Comparison of ENCODE assay signal across 8 cellular contexts in the genomic region with DNA sequence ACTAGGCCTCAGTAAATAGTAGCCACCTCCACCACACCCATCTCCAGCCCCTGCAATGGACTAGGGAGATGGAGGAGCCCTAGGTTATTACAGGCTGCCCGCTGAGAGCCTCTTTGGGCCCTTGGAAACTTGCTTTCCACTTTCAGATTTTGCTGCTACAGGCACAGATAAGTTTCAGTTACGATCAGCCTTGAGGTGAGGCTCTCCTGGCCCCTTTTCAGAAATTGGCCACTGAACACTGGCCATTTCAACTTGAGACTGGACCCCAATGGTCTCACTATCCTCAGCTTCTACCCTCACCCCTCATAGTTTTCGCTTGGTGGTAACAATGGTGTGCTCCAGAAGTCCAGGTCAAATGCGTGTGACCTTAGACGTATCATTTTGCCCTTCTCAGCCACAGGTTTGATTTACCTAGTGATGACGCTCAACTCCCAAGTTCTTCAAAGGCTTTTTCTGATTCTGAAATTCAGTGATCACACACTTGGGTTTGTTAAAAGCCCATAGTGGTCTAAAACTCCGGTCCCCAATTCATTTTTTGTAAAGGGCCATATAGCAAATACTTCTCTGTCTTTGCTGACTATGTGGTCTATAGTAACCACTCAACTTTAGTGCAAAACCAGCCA. TPM values are rescaled to one million over a fixed set of nuclear protein-coding genes. Genes with fewer than 3 reads are reported as not detected.
DNase-seq lines count a peak whose midpoint lies in the region; ATAC-seq, FAIRE-seq and TF ChIP-seq lines count a peak whose summit lies in the region.

No MANE protein-coding gene starts in this region.

- 22% methylated on average over 7 of the region's 7 CpGs for WGBS in A549 (ENCODE audit: missing lambda C conversion rate)

- H3K36me3 ChIP-seq in mucosa of descending colon (ENCODE audit: low read depth) = no peaks in the 10 kb centered on the region

- TF ChIP-seq EP300 in A549 (IDR thresholded peaks at IDR 0.05) = no peak

- POLR2A ChIA-PET in A549 (lab: Yijun Ruan, JAX) = no interaction called here

- DNase-seq in A549 (ENCODE audit: low read depth in 1 of 2, low spot score in 1 of 2) (no peak), cardiac fibroblast (ENCODE audit: low read depth in 2 of 2) (no peak), mucosa of descending colon (peak in 1 of 3 donors; percentile 28), dermis blood vessel endothelial cell (no peak), NCI-H2081 treated with DMSO at 0.1 percent for 48 hours (lab: John Stamatoyannopoulos, UW) (no peak), NCI-H1436 treated with DMSO at 0.1 percent for 48 hours (lab: John Stamatoyannopoulos, UW) (no peak)
- DNase-seq in Jurkat, Clone E6-1 (ENCODE audit: low read depth, low spot score) = no peak

- CTCF ChIA-PET in A549 (lab: Yijun Ruan, JAX) = interaction anchor here (0.6 to 0.9 kb wide), 4 partner anchors 20 to 81 kb away, joined by 3 read pairs; no protein-coding TSS in a partner anchor

- no peak for FAIRE-seq in A549 (lab: Jason Lieb, UNC)

- H3K9me3 ChIP-seq in A549 (no peaks in the 10 kb centered on the region), mucosa of descending colon (no peaks in the 10 kb centered on the region)

- peak overlapping the region; percentile 97 for H3K4me2 ChIP-seq in A549

- H3K4me3 ChIP-seq in A549 (peak overlapping the region; percentile 88), cardiac fibroblast (replicated peaks in 1 of 2; ENCODE audit: low read depth in 2 of 2, low read length in 2 of 2) (peak overlapping the region; percentile 85 to 98), mucosa of descending colon (peak overlapping the region; percentile 74)
- H3K4me3 ChIP-seq in Jurkat, Clone E6-1 (ENCODE audit: low read length) = peak overlapping the region; percentile 96

- intact Hi-C loops in mucosa of descending colon (cut with DNase I, micrococcal nuclease) = no loop called here

- peak in 1 of 2 experiments; percentile 22; a peak in 3 of 6 replicates for ATAC-seq in A549
- peak; percentile 33 for ATAC-seq in mucosa of descending colon
- no peak for ATAC-seq in HG03159 (IDR thresholded peaks at IDR 0.05; ENCODE audit: unreplicated experiment)

- no peak for TF ChIP-seq CTCF in A549 (IDR thresholded peaks at IDR 0.05)
- TF ChIP-seq CTCF in cardiac fibroblast (IDR thresholded peaks at IDR 0.05; ENCODE audit: low read depth, low read length) = no peak
- TF ChIP-seq CTCF in mucosa of descending colon (IDR thresholded peaks at IDR 0.05) = no peak

- H3K4me1 ChIP-seq in A549 (peaks cover 28% of the 10 kb centered on the region), mucosa of descending colon (ENCODE audit: low read depth) (peaks cover 33% of the 10 kb centered on the region)

- TF ChIP-seq RAD21 in A549 (conservative IDR thresholded peaks at IDR 0.05 in 1 of 2, IDR thresholded peaks at IDR 0.05 in 1 of 2) = no peak

- TF ChIP-seq POLR2A in A549 (IDR thresholded peaks at IDR 0.05; ENCODE audit: low read length) = no peak

- H3K27ac ChIP-seq in A549 = peak overlapping the region; percentile 95 to 96

TF ChIP-seq in A549, 52 proteins besides CTCF, POLR2A, EP300 and RAD21:
- TF ChIP-seq, protein P1, sequence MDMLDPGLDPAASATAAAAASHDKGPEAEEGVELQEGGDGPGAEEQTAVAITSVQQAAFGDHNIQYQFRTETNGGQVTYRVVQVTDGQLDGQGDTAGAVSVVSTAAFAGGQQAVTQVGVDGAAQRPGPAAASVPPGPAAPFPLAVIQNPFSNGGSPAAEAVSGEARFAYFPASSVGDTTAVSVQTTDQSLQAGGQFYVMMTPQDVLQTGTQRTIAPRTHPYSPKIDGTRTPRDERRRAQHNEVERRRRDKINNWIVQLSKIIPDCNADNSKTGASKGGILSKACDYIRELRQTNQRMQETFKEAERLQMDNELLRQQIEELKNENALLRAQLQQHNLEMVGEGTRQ (IDR thresholded peaks at IDR 0.05) = no peak
- TF ChIP-seq RCOR1 (IDR thresholded peaks at IDR 0.05; ENCODE audit: low read depth, low read length) (no peak), EHF (CRISPR knock-in tag; IDR thresholded peaks at IDR 0.05) (no peak), ZNF302 (CRISPR knock-in tag; IDR thresholded peaks at IDR 0.05) (no peak), ZSCAN20 (CRISPR knock-in tag; IDR thresholded peaks at IDR 0.05) (no peak), TFCP2L1 (CRISPR knock-in tag; IDR thresholded peaks at IDR 0.05) (no peak), NPAS2 (CRISPR knock-in tag; IDR thresholded peaks at IDR 0.05; ENCODE audit: borderline replicate concordance) (no peak), CBX8 (IDR thresholded peaks at IDR 0.05) (no peak), RNF2 (IDR thresholded peaks at IDR 0.05; ENCODE audit: borderline replicate concordance, low read depth) (no peak), MAFK (IDR thresholded peaks at IDR 0.05; ENCODE audit: partially characterized antibody) (no peak), HOXA7 (CRISPR knock-in tag; IDR thresholded peaks at IDR 0.05) (no peak), CHD4 (IDR thresholded peaks at IDR 0.05; ENCODE audit: borderline replicate concordance) (no peak), PHF8 (IDR thresholded peaks at IDR 0.05; ENCODE audit: borderline replicate concordance, low read depth) (no peak), ESRRA (IDR thresholded peaks at IDR 0.05; ENCODE audit: borderline replicate concordance, low read length) (no peak), HOXB13 (CRISPR knock-in tag; IDR thresholded peaks at IDR 0.05; ENCODE audit: low read depth) (no peak), JUNB (IDR thresholded peaks at IDR 0.05) (no peak), JUN (IDR thresholded peaks at IDR 0.05) (no peak), FOXS1 (CRISPR knock-in tag; IDR thresholded peaks at IDR 0.05) (no peak)
- TF ChIP-seq, protein P2, sequence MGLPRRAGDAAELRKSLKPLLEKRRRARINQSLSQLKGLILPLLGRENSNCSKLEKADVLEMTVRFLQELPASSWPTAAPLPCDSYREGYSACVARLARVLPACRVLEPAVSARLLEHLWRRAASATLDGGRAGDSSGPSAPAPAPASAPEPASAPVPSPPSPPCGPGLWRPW (IDR thresholded peaks at IDR 0.05) = no peak
- TF ChIP-seq, protein P3, sequence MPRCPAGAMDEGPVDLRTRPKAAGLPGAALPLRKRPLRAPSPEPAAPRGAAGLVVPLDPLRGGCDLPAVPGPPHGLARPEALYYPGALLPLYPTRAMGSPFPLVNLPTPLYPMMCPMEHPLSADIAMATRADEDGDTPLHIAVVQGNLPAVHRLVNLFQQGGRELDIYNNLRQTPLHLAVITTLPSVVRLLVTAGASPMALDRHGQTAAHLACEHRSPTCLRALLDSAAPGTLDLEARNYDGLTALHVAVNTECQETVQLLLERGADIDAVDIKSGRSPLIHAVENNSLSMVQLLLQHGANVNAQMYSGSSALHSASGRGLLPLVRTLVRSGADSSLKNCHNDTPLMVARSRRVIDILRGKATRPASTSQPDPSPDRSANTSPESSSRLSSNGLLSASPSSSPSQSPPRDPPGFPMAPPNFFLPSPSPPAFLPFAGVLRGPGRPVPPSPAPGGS (IDR thresholded peaks at IDR 0.05) = no peak

RNA-seq across cellular contexts. Expression of gene PMM2, which starts 1.0 kb away (rescaled TPM):
- 46.4 and 56.6 TPM in 2 replicates for polyA plus RNA-seq in A549 (2011; rRNA removed)
- polyA plus RNA-seq in A549 (2012; cell fraction: cytosol; rRNA removed) = 33.7 and 36.1 TPM in 2 replicates
- 36.3 and 50.6 TPM in 2 replicates for polyA plus RNA-seq in A549 (2012; cell fraction: nucleus; rRNA removed)
- polyA plus RNA-seq in A549 (2017; fragmentation: RNase III; extraction: RNeasy Plus Mini Kit Qiagen cat#74134 plus additional on column Dnase treatment) = 72.4 to 82.3 TPM (median 72.5 TPM) in 3 replicates
- polyA minus RNA-seq in A549 (2011; rRNA and poly(A)+ RNA removed) = 18.7 and 21.9 TPM in 2 replicates
- 26.4 TPM for polyA plus RNA-seq in Jurkat, Clone E6-1 (2012; ENCODE audit: insufficient read depth, insufficient read length)
- 10 to 100 TPM; 46.4 to 77.9 (median 74.9) TPM for total RNA-seq in mucosa of descending colon
- total RNA-seq in dermis blood vessel endothelial cell = 26.2 and 34.6 TPM in 2 replicates

RNA-seq across cellular contexts. Expression of gene TMEM186, which starts 1.2 kb away (rescaled TPM):
- polyA plus RNA-seq in A549 (2011; rRNA removed) (10.9 and 12.1 TPM in 2 replicates), A549 (2017; fragmentation: RNase III; extraction: RNeasy Plus Mini Kit Qiagen cat#74134 plus additional on column Dnase treatment) (11.5 to 12.7 TPM (median 12.0 TPM) in 3 replicates)
- polyA plus RNA-seq in A549 (2012; cell fraction: cytosol; rRNA removed) = 10.2 and 10.4 TPM in 2 replicates
- polyA plus RNA-seq in A549 (2012; cell fraction: nucleus; rRNA removed) = 5.3 and 7.4 TPM in 2 replicates
- 6.7 and 8.1 TPM in 2 replicates for polyA minus RNA-seq in A549 (2011; rRNA and poly(A)+ RNA removed)
- polyA plus RNA-seq in Jurkat, Clone E6-1 (2012; ENCODE audit: insufficient read depth, insufficient read length) = 19.9 TPM
- total RNA-seq in mucosa of descending colon (10 to 100 TPM; 12.2 to 13.9 (median 13.2) TPM), dermis blood vessel endothelial cell (6.1 and 9.0 TPM in 2 replicates)
